17 cellular contexts compared by ENCODE assay signal in the genomic region with DNA sequence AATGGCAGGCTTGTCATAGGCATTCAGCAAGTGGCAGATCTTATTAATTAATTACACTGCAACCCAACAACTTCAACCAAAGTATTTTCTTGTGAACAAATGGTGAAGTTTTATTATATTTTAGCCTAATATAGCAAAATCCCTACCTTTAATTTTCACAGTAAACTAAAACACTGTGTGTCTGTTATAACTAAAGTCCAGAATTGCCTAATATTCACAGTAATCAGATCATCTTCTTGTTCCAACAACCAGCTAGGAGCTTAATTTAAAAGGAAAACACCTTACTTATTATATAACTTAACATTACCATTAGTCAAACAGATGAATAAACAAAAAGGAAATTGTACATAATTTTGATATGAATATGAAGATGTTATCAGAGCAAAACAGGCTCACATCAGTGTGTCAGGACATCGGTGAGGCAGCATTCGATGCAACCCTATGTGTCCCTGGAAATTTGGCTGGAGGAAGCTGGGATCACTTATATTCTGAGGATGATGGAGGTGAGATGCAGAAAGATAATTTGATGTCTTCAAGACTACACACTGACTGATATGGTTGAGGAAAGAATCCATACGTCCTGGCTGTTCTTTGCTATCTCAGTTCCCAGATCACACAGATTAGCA.
A peak's percentile ranks its signal among the peaks of the same experiment; 100 is the strongest.
DNase-seq lines count a peak whose midpoint lies in the region; ATAC-seq and TF ChIP-seq lines count a peak whose summit lies in the region.
"Had no signal": no experiment of that assay in that cellular context is flagged by ENCODE, and none has a peak within 500 bp of the region (broad histone marks: within the 10 kb centered on the region; RNA-seq: fewer than 3 reads in every experiment).

No MANE protein-coding gene starts in this region.

- TF ChIP-seq RAD21 in HCT116 (IDR thresholded peaks at IDR 0.05; ENCODE audit: low read depth) = no peak

- in situ Hi-C loops in brain microvascular endothelial cell (cut with HindIII; ENCODE audit: low pct_ligation_motif_present, low sequenced_read_pairs) = no loop called here

- H3K36me3 Mint-ChIP-seq in nephron progenitor cell (ENCODE audit: low read depth) = no peaks in the 10 kb centered on the region
- no peaks in the 10 kb centered on the region for H3K36me3 Mint-ChIP-seq in CD8-positive, alpha-beta T cell
- no peaks in the 10 kb centered on the region for H3K36me3 Mint-ChIP-seq in activated CD4-positive, alpha-beta memory T cell treated with anti-CD3 and anti-CD28 coated beads for 36 hours

- POLR2A ChIA-PET in HCT116 (lab: Charles Lee) = no interaction called here
- POLR2A ChIA-PET in CD8-positive, alpha-beta T cell (lab: Charles Lee) = no interaction called here
- POLR2A ChIA-PET in activated CD4-positive, alpha-beta memory T cell treated with anti-CD3 and anti-CD28 coated beads for 36 hours (lab: Charles Lee) = no interaction called here

- peak overlapping the region; percentile 75 for H3K27ac Mint-ChIP-seq in nephron progenitor cell
- no peak overlapping the region for H3K27ac Mint-ChIP-seq in CD8-positive, alpha-beta T cell
- H3K27ac Mint-ChIP-seq in activated CD4-positive, alpha-beta memory T cell treated with anti-CD3 and anti-CD28 coated beads for 36 hours = no peak overlapping the region

- H3K4me3 ChIP-seq in BE2C (ENCODE audit: low read depth, low read length) (peak overlapping the region; percentile 18), HCT116 (replicated peaks in 1 of 2; ENCODE audit: low read depth in 1 of 2, low read length in 2 of 2) (no peak overlapping the region), brain microvascular endothelial cell (ENCODE audit: low read depth, low read length) (no peak overlapping the region)
- H3K4me3 ChIP-seq in CD8-positive, alpha-beta T cell (ENCODE audit: low read depth, low read length) = no peak overlapping the region
- H3K4me3 ChIP-seq: K562, SJSA1 had no signal

- no peaks in the 10 kb centered on the region for H4K20me1 ChIP-seq in HCT116 (ENCODE audit: insufficient read depth)

- H3K27me3 Mint-ChIP-seq in nephron progenitor cell (ENCODE audit: low read depth, poor library complexity) = peaks cover 6% of the 10 kb centered on the region
- no peaks in the 10 kb centered on the region for H3K27me3 Mint-ChIP-seq in CD8-positive, alpha-beta T cell (ENCODE audit: low read depth)
- no peaks in the 10 kb centered on the region for H3K27me3 Mint-ChIP-seq in activated CD4-positive, alpha-beta memory T cell treated with anti-CD3 and anti-CD28 coated beads for 36 hours

- CTCF ChIA-PET in HCT116 (lab: Charles Lee) = no interaction called here
- CTCF ChIA-PET in CD8-positive, alpha-beta T cell (lab: Charles Lee) = no interaction called here
- CTCF ChIA-PET in activated CD4-positive, alpha-beta memory T cell treated with anti-CD3 and anti-CD28 coated beads for 36 hours (lab: Charles Lee) = no interaction called here

- H3K4me1 ChIP-seq in BE2C = no peaks in the 10 kb centered on the region
- peaks cover 17% of the 10 kb centered on the region in 2 experiments for H3K4me1 ChIP-seq in HCT116 (ENCODE audit: control insufficient read depth in 1 of 2, insufficient read depth in 2 of 2, low read length in 2 of 2)
- no peaks in the 10 kb centered on the region for H3K4me1 ChIP-seq in CD8-positive, alpha-beta T cell (ENCODE audit: insufficient read depth, low read length)
- H3K4me1 ChIP-seq: SJSA1 had no signal

- H3K9me3 Mint-ChIP-seq in nephron progenitor cell = no peaks in the 10 kb centered on the region
- no peaks in the 10 kb centered on the region for H3K9me3 Mint-ChIP-seq in CD8-positive, alpha-beta T cell
- H3K9me3 Mint-ChIP-seq in activated CD4-positive, alpha-beta memory T cell treated with anti-CD3 and anti-CD28 coated beads for 36 hours = no peaks in the 10 kb centered on the region

- no peaks in the 10 kb centered on the region for H3K9me2 ChIP-seq in HCT116 (ENCODE audit: insufficient read depth)

- no peak overlapping the region for H2AFZ ChIP-seq in HCT116 (ENCODE audit: low read depth, low read length, poor library complexity, severe bottlenecking)

- TF ChIP-seq CTCF in BE2C (IDR thresholded peaks at IDR 0.05; ENCODE audit: low read depth, low read length) (no peak), HCT116 (IDR thresholded peaks at IDR 0.05 in 2 of 3, conservative IDR thresholded peaks at IDR 0.05 in 1 of 3; ENCODE audit: borderline replicate concordance in 1 of 3, insufficient read depth in 1 of 3, low read depth in 2 of 3, low read length in 2 of 3) (no peak), brain microvascular endothelial cell (IDR thresholded peaks at IDR 0.05; ENCODE audit: low read depth, low read length, missing control alignments) (no peak), nephron progenitor cell (IDR thresholded peaks at IDR 0.05) (no peak)
- TF ChIP-seq CTCF in CD8-positive, alpha-beta T cell (IDR thresholded peaks at IDR 0.05) = no peak

- H3K9ac ChIP-seq in HCT116 (ENCODE audit: low read length) = no peak overlapping the region

- H3K27ac ChIP-seq in HCT116 (ENCODE audit: low read depth, low read length) (no peak overlapping the region), brain microvascular endothelial cell (peak overlapping the region; percentile 46)
- H3K27ac ChIP-seq in CD8-positive, alpha-beta T cell (ENCODE audit: low read depth, low read length) = no peak overlapping the region
- H3K27ac ChIP-seq: HL-60, SJSA1 had no signal

- H3K27me3 ChIP-seq in BE2C (no peaks in the 10 kb centered on the region), HCT116 (ENCODE audit: insufficient read depth, low read length) (no peaks in the 10 kb centered on the region), brain microvascular endothelial cell (replicated peaks) (no peaks in the 10 kb centered on the region)
- no peaks in the 10 kb centered on the region for H3K27me3 ChIP-seq in CD8-positive, alpha-beta T cell (ENCODE audit: insufficient read depth, low read length)
- H3K27me3 ChIP-seq: SJSA1 had no signal

- H3K36me3 ChIP-seq in BE2C (no peaks in the 10 kb centered on the region), HCT116 (ENCODE audit: control insufficient read depth in 1 of 2, insufficient read depth in 2 of 2, low read length in 2 of 2) (no peaks in the 10 kb centered on the region), brain microvascular endothelial cell (replicated peaks) (no peaks in the 10 kb centered on the region)
- H3K36me3 ChIP-seq in CD8-positive, alpha-beta T cell (ENCODE audit: insufficient read depth, low read length) = no peaks in the 10 kb centered on the region
- H3K36me3 ChIP-seq: SJSA1 had no signal

- intact Hi-C loops in HCT116 (cut with micrococcal nuclease) = no loop called here
- intact Hi-C loops in CD8-positive, alpha-beta T cell (cut with DNase I, micrococcal nuclease) = no loop called here
- intact Hi-C loops in activated CD4-positive, alpha-beta memory T cell treated with anti-CD3 and anti-CD28 coated beads for 36 hours (cut with micrococcal nuclease) = no loop called here

- BruUV-seq in HCT116 (replicated peaks; lab: Mats Ljungman, UMichigan) = no TSS peak

- RAD21 ChIA-PET in HCT116 (lab: Charles Lee; ENCODE audit: low non-redundant PET in 1 of 2, low total read pairs in 2 of 2, uncharacterized antibody in 2 of 2, unreplicated experiment in 2 of 2) = no interaction called here

- DNase-seq in BE2C (no peak), HCT116 (ENCODE audit: low read depth, low spot score) (no peak), brain microvascular endothelial cell (no peak), nephron progenitor cell (no peak), foreskin melanocyte (no peak)
- DNase-seq in CD8-positive, alpha-beta T cell = no peak
- DNase-seq in activated CD4-positive, alpha-beta memory T cell treated with anti-CD3 and anti-CD28 coated beads for 36 hours = no peak
- DNase-seq: H7; NCI-H1048; NCI-H146; NCI-H2107; NCI-H345; NK-92 treated with Interleukin-12 subunit alpha and Interleukin-12 subunit beta, amount 100 ng/mL, for 24 hours had no signal

- TF ChIP-seq POLR2A in HCT116 (IDR thresholded peaks at IDR 0.05; ENCODE audit: borderline replicate concordance, extremely low read depth, insufficient read depth, insufficient read length) = no peak

- H3K4me1 Mint-ChIP-seq in nephron progenitor cell = peaks cover 34% of the 10 kb centered on the region
- H3K4me1 Mint-ChIP-seq in CD8-positive, alpha-beta T cell (ENCODE audit: low read depth) = no peaks in the 10 kb centered on the region
- H3K4me1 Mint-ChIP-seq in activated CD4-positive, alpha-beta memory T cell treated with anti-CD3 and anti-CD28 coated beads for 36 hours (ENCODE audit: low read depth) = no peaks in the 10 kb centered on the region

- peak overlapping the region; percentile 48; the same call in 1 of the 2 replicates for H3K4me2 ChIP-seq in HCT116 (ENCODE audit: low read length)

- peak overlapping the region; percentile 32 for H3K4me3 Mint-ChIP-seq in nephron progenitor cell
- H3K4me3 Mint-ChIP-seq in CD8-positive, alpha-beta T cell = no peak overlapping the region
- no peak overlapping the region for H3K4me3 Mint-ChIP-seq in activated CD4-positive, alpha-beta memory T cell treated with anti-CD3 and anti-CD28 coated beads for 36 hours

- no peaks in the 10 kb centered on the region for H3K9me3 ChIP-seq in BE2C
- H3K9me3 ChIP-seq in HCT116 (ENCODE audit: control insufficient read depth in 1 of 2, insufficient read depth in 1 of 2, low read depth in 1 of 2, low read length in 2 of 2) = no peaks in the 10 kb centered on the region
- no peaks in the 10 kb centered on the region for H3K9me3 ChIP-seq in CD8-positive, alpha-beta T cell (ENCODE audit: low read length)
- H3K9me3 ChIP-seq: SJSA1 had no signal

- ATAC-seq in HCT116 = no peak
- no peak for ATAC-seq in HG02588 (IDR thresholded peaks at IDR 0.05; ENCODE audit: unreplicated experiment)
- ATAC-seq in CD8-positive, alpha-beta T cell = no peak

- no peaks in the 10 kb centered on the region for H3K79me2 ChIP-seq in HCT116 (ENCODE audit: insufficient read depth, low read length)
